In the genomic region with DNA sequence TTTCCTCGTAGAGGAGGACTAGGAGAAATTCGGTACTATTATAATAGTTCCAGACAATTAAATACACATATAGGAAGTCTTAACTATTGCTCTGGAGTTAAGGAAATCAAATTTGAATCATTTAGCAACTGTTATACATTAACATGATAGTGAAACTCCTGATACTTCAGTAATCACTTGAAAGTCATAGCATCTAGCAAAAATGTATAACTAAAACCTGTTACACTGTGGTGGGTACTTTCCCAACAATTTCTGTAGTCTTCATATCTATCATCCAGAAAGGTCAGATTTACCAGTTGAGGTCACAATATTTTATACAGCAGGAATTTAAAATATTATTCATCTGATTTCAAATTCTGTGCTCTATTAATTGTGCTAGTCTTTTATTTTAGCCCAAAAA, we compare ENCODE assay signal across 21 cellular contexts.
DNase-seq lines count a peak whose midpoint lies in the region; ATAC-seq, FAIRE-seq and TF ChIP-seq lines count a peak whose summit lies in the region.
"Had no signal": no experiment of that assay in that cellular context is flagged by ENCODE, and none has a peak within 500 bp of the region (broad histone marks: within the 10 kb centered on the region; RNA-seq: fewer than 3 reads in every experiment).

No MANE protein-coding gene starts in this region.

- ATAC-seq in GM18858 (IDR thresholded peaks at IDR 0.05; ENCODE audit: unreplicated experiment) = peak; percentile 50
- ATAC-seq in GM23338 = no peak
- ATAC-seq in HG03378 (IDR thresholded peaks at IDR 0.05; ENCODE audit: unreplicated experiment) = peak; percentile 77
- ATAC-seq in GM12878 = peak; percentile 92
- no peak for ATAC-seq in sciatic nerve
- ATAC-seq in HG02885 (IDR thresholded peaks at IDR 0.05; ENCODE audit: poor library complexity, unreplicated experiment) = no peak
- ATAC-seq: HCT116 had no signal

- H3K36me3 Mint-ChIP-seq in GM23338 (ENCODE audit: low read depth) = peaks cover 11% of the 10 kb centered on the region
- H3K36me3 Mint-ChIP-seq: CD4-positive, CD25-positive, alpha-beta regulatory T cell; CD8-positive, alpha-beta memory T cell had no signal

- TF ChIP-seq EP300 in GM12878 (IDR thresholded peaks at IDR 0.05; ENCODE audit: borderline replicate concordance in 1 of 2, control insufficient read depth in 1 of 2, low read depth in 2 of 2, low read length in 2 of 2) = no peak

- TF ChIP-seq RAD21 in GM12878 (IDR thresholded peaks at IDR 0.05; ENCODE audit: insufficient read depth, low read depth, low read length) = no peak

- H3K27me3 ChIP-seq in GM23338 (ENCODE audit: insufficient read depth) (no peaks in the 10 kb centered on the region), GM12878 (replicated peaks in 1 of 2; ENCODE audit: control insufficient read depth in 2 of 2, insufficient read depth in 2 of 2, low read length in 1 of 2) (no peaks in the 10 kb centered on the region)
- H3K27me3 ChIP-seq: BE2C had no signal

- no peaks in the 10 kb centered on the region for H3K4me1 Mint-ChIP-seq in GM23338
- H3K4me1 Mint-ChIP-seq: CD4-positive, CD25-positive, alpha-beta regulatory T cell; CD8-positive, alpha-beta memory T cell had no signal

- TF ChIP-seq CTCF in GM23338 (conservative IDR thresholded peaks at IDR 0.05; ENCODE audit: low read depth in 2 of 2) (no peak), GM12878 (IDR thresholded peaks at IDR 0.05 in 2 of 3, conservative IDR thresholded peaks at IDR 0.05 in 1 of 3; ENCODE audit: control insufficient read depth in 2 of 3, extremely low read depth in 1 of 3, insufficient read depth in 1 of 3, low read depth in 3 of 3, low read length in 3 of 3) (no peak)

- H3K9me3 ChIP-seq in GM12878 (replicated peaks; ENCODE audit: control insufficient read depth, insufficient read depth, low read length) = no peaks in the 10 kb centered on the region
- H3K9me3 ChIP-seq: BE2C had no signal

- no peak overlapping the region for H3K27ac ChIP-seq in GM23338 (ENCODE audit: low read depth)
- no peak overlapping the region for H3K27ac ChIP-seq in GM12878 (ENCODE audit: control insufficient read depth, insufficient read depth)

- CTCF ChIA-PET in GM12878 (lab: Yijun Ruan, JAX) = interaction anchor here (1.0 kb wide), 2 partner anchors 15 to 22 kb away, joined by 3 to 5 read pairs; no protein-coding TSS in a partner anchor

- H3K36me3 ChIP-seq in GM23338 (ENCODE audit: insufficient read depth) = no peaks in the 10 kb centered on the region
- no peaks in the 10 kb centered on the region for H3K36me3 ChIP-seq in GM12878 (ENCODE audit: control insufficient read depth in 2 of 2, insufficient read depth in 2 of 2, low read length in 1 of 2)
- H3K36me3 ChIP-seq: BE2C had no signal

- H3K79me2 ChIP-seq in GM23338 (replicated peaks; ENCODE audit: insufficient read depth) (no peaks in the 10 kb centered on the region), GM12878 (ENCODE audit: control insufficient read depth, insufficient read depth, low read length) (no peaks in the 10 kb centered on the region)

- H3K9me3 Mint-ChIP-seq in GM23338 = peaks cover 6% of the 10 kb centered on the region; the same call in 1 of the 3 replicates

- BruUV-seq in GM12878 (replicated peaks; lab: Mats Ljungman, UMichigan) = no TSS peak

- H3K4me1 ChIP-seq in GM23338 (ENCODE audit: insufficient read depth) (no peaks in the 10 kb centered on the region; the same call in 1 of the 2 replicates), GM12878 (ENCODE audit: control insufficient read depth, insufficient read depth, low read length) (no peaks in the 10 kb centered on the region)
- H3K4me1 ChIP-seq: BE2C had no signal

- H3K4me2 ChIP-seq in GM23338 (no peak overlapping the region), GM12878 (ENCODE audit: control insufficient read depth, insufficient read depth) (no peak overlapping the region)

- SMC1A ChIA-PET in GM12878 (lab: Charles Lee; ENCODE audit: uncharacterized antibody, unreplicated experiment) = interaction anchor here (0.9 to 1.1 kb wide), 2 partner anchors 10 to 64 kb away, joined by 3 to 5 read pairs; no protein-coding TSS in a partner anchor

- no peak for FAIRE-seq in GM12878 (lab: Jason Lieb, UNC)
- FAIRE-seq: D721Med, GM19239 had no signal

- peaks cover 9% of the 10 kb centered on the region; the same call in 1 of the 2 replicates for H3K9me2 ChIP-seq in GM23338 (ENCODE audit: insufficient read depth)

- H2AFZ ChIP-seq in GM23338 (peak overlapping the region; percentile 34; the same call in 1 of the 2 replicates), GM12878 (ENCODE audit: control insufficient read depth, low read depth, low read length) (no peak overlapping the region)

- intact Hi-C loops in GM12878 (cut with micrococcal nuclease; ENCODE audit: unreplicated experiment) (no loop called here), sciatic nerve (cut with DNase I) (no loop called here)

- RAD21 ChIA-PET in GM12878 (lab: Charles Lee; ENCODE audit: unreplicated experiment) = no interaction called here

- DNase-seq in GM23338 (ENCODE audit: low spot score) (no peak), GM12878 (ENCODE audit: low read depth, low spot score) (no peak), sciatic nerve (ENCODE audit: low spot score) (no peak)
- DNase-seq in activated naive CD4-positive, alpha-beta T cell treated with Interleukin-2 at 50 U/mL for 16 hours = no peak
- DNase-seq: BE2C; C1 segment of cervical spinal cord; CD4-positive, CD25-positive, alpha-beta regulatory T cell; CD8-positive, alpha-beta memory T cell; COR-L47; GDM1; GOT3; H7; HFFc6; Kasumi-1; KG1 had no signal

- no peak overlapping the region for H3K27ac Mint-ChIP-seq in GM23338
- H3K27ac Mint-ChIP-seq: CD4-positive, CD25-positive, alpha-beta regulatory T cell; CD8-positive, alpha-beta memory T cell; HFFc6 had no signal

- in situ Hi-C loops in GM12878 (cut with MboI) = no loop called here

- H3K9ac ChIP-seq in GM12878 (ENCODE audit: control insufficient read depth, insufficient read depth, low read length) = no peak overlapping the region

- no peaks in the 10 kb centered on the region for H3F3A ChIP-seq in GM23338 (replicated peaks; ENCODE audit: low read depth)

- no peak overlapping the region for H3K4me3 Mint-ChIP-seq in GM23338
- H3K4me3 Mint-ChIP-seq: CD4-positive, CD25-positive, alpha-beta regulatory T cell; CD8-positive, alpha-beta memory T cell; HFFc6 had no signal

- H3K4me3 ChIP-seq in GM23338 (no peak overlapping the region), GM12878 (no peak overlapping the region)

- 0% methylated on average over 2 of the region's 2 CpGs for WGBS in GM12878 (ENCODE audit: insufficient coverage, insufficient replicate concordance, low lambda C conversion rate, missing lambda C conversion rate)

- POLR2A ChIA-PET in GM12878 (lab: Charles Lee) = no interaction called here

- TF ChIP-seq POLR2A in GM12878 (IDR thresholded peaks at IDR 0.05; ENCODE audit: low read depth, low read length) = no peak

- H4K20me1 ChIP-seq in GM23338 (replicated peaks; ENCODE audit: insufficient read depth) (no peaks in the 10 kb centered on the region), GM12878 (ENCODE audit: control insufficient read depth, insufficient read depth) (no peaks in the 10 kb centered on the region)

- H3K27me3 Mint-ChIP-seq in GM23338 (ENCODE audit: insufficient read depth, low read depth, poor library complexity) = no peaks in the 10 kb centered on the region
- H3K27me3 Mint-ChIP-seq: CD4-positive, CD25-positive, alpha-beta regulatory T cell; CD8-positive, alpha-beta memory T cell had no signal

TF ChIP-seq in GM23338, 12 proteins besides CTCF, POLR2A, EP300 and RAD21:
- TF ChIP-seq ZNF114 (CRISPR knock-in tag; IDR thresholded peaks at IDR 0.05) (no peak), NANOG (IDR thresholded peaks at IDR 0.05; ENCODE audit: borderline replicate concordance) (no peak), EZH2 (IDR thresholded peaks at IDR 0.05; ENCODE audit: low read depth, unreplicated experiment) (no peak)
TF ChIP-seq in GM23338: peak in this region for 0.

TF ChIP-seq in GM12878, 131 proteins besides CTCF, POLR2A, EP300 and RAD21 (continues in another document):
- TF ChIP-seq HSF1 (IDR thresholded peaks at IDR 0.05; ENCODE audit: low read depth, low read length) (no peak), STAT1 (conservative IDR thresholded peaks at IDR 0.05) (no peak), LARP7 (IDR thresholded peaks at IDR 0.05) (no peak), RB1 (IDR thresholded peaks at IDR 0.05; ENCODE audit: borderline replicate concordance) (no peak), STAT3 (IDR thresholded peaks at IDR 0.05; ENCODE audit: low read depth, low read length) (no peak), TCF7 (IDR thresholded peaks at IDR 0.05; ENCODE audit: borderline replicate concordance) (no peak), ZNF274 (IDR thresholded peaks at IDR 0.05; ENCODE audit: insufficient read depth, insufficient read length) (no peak), NR2F1 (conservative IDR thresholded peaks at IDR 0.05) (peak; percentile 63; the same call in 1 of the 2 replicates), ZSCAN29 (IDR thresholded peaks at IDR 0.05) (no peak), JUNB (IDR thresholded peaks at IDR 0.05) (peak; percentile 33; the same call in 1 of the 2 replicates), CBX3 (IDR thresholded peaks at IDR 0.05; ENCODE audit: borderline replicate concordance, low read depth) (no peak), CHD2 (IDR thresholded peaks at IDR 0.05; ENCODE audit: borderline replicate concordance, low read depth, low read length) (no peak)
- TF ChIP-seq, protein P1, sequence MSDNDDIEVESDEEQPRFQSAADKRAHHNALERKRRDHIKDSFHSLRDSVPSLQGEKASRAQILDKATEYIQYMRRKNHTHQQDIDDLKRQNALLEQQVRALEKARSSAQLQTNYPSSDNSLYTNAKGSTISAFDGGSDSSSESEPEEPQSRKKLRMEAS (IDR thresholded peaks at IDR 0.05; ENCODE audit: low read depth, low read length) = no peak

Comparison
In these comparisons a context has a peak if more than half of its experiments do, and no peak if none do; other contexts are left out.
1. ATAC-seq: peak in GM18858 (single experiment), HG03378 (single experiment) and GM12878 (single experiment); none in GM23338 (single experiment), sciatic nerve (single experiment) and HG02885 (single experiment).